1 cellular context compared by ENCODE assay signal in the genomic region with DNA sequence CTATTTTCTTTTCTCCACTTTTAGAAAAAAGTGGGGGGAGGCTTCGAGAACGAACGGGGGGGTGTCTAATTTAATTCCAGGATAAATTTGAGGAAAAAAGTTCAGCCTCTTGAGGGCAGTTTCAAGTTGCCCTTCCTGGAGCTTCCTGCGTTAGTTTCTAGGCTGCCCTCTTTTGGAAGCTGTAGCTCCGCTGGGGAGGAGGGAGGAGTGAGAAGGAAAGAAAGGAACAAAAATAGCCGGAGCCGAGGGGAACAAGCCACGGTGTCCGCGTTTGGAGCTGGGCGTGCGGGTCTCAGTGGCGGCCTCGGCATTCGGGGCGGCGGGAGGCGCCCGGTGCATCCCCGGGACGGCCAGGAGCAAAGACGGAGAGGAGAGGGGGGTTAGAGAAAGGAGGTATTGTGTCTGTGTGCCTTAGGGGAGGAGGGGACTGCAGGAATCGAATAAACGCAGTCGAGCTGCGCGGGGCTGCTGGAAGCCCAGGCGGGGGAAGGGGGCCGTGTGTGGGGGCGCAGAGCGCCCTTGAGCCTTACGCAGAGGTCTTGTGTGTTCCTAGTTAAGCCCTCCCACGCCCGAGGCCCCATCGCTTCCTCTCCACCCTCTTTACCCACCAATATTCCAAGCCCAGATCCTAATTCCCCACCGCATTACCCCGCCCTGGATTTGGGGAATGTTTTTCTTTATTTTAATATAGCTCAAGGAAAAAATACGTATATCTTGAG.
TF ChIP-seq lines count a peak whose summit lies in the region.

No MANE protein-coding gene starts in this region.

TF ChIP-seq in K562, 482 proteins besides CTCF, POLR2A, EP300 and RAD21 (continued from another document and continues in another):
- TF ChIP-seq NELFE (IDR thresholded peaks at IDR 0.05; ENCODE audit: insufficient read depth, insufficient read length) (no peak), LEF1 (IDR thresholded peaks at IDR 0.05) (0 out of 2 replicates have a peak, but pooled peaks have one; percentile 29), SLC30A9 (CRISPR knock-in tag; IDR thresholded peaks at IDR 0.05) (no peak), RBM39 (optimal IDR thresholded peaks at IDR 0.05; ENCODE audit: low read depth, low read length) (no peak), PHF8 (IDR thresholded peaks at IDR 0.05; ENCODE audit: borderline replicate concordance, low read length) (peak; percentile 38; the same call in 1 of the 2 replicates), DACH1 (IDR thresholded peaks at IDR 0.05; ENCODE audit: partially characterized antibody) (peak; percentile 51), U2AF1 (optimal IDR thresholded peaks at IDR 0.05; ENCODE audit: low read depth, low read length) (no peak), HDAC2 (IDR thresholded peaks at IDR 0.05) (peak; percentile 66; the same call in 1 of the 2 replicates), HMGN3 (IDR thresholded peaks at IDR 0.05; ENCODE audit: borderline replicate concordance, extremely low read depth, insufficient read length, low read depth, low read length) (peak; percentile 92), ZKSCAN8 (CRISPR knock-in tag; IDR thresholded peaks at IDR 0.05) (no peak), BACH1 (tag; IDR thresholded peaks at IDR 0.05) (no peak), NR1H2 (CRISPR knock-in tag; IDR thresholded peaks at IDR 0.05) (no peak), GABPA (tag; conservative IDR thresholded peaks at IDR 0.05; ENCODE audit: low read depth) (no peak), KLF1 (tag; IDR thresholded peaks at IDR 0.05) (no peak), HDAC1 (IDR thresholded peaks at IDR 0.05) (peak in 1 of 2 experiments; percentile 67; a peak in 1 of 4 replicates), SMC3 (conservative IDR thresholded peaks at IDR 0.05; ENCODE audit: insufficient read depth, low read depth, low read length) (no peak), PYGO2 (tag; IDR thresholded peaks at IDR 0.05) (no peak), YBX1 (IDR thresholded peaks at IDR 0.05) (no peak), RBM25 (IDR thresholded peaks at IDR 0.05; ENCODE audit: low read depth, low read length, severe bottlenecking) (peak; percentile 95), MEIS2 (IDR thresholded peaks at IDR 0.05; ENCODE audit: partially characterized antibody) (no peak), HDAC3 (IDR thresholded peaks at IDR 0.05; ENCODE audit: borderline replicate concordance, partially characterized antibody) (no peak), BDP1 (IDR thresholded peaks at IDR 0.05; ENCODE audit: insufficient read depth, insufficient read length) (no peak), MCM5 (IDR thresholded peaks at IDR 0.05; ENCODE audit: low read depth) (no peak)
- TF ChIP-seq, protein P1, sequence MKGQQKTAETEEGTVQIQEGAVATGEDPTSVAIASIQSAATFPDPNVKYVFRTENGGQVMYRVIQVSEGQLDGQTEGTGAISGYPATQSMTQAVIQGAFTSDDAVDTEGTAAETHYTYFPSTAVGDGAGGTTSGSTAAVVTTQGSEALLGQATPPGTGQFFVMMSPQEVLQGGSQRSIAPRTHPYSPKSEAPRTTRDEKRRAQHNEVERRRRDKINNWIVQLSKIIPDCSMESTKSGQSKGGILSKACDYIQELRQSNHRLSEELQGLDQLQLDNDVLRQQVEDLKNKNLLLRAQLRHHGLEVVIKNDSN (CRISPR knock-in tag; IDR thresholded peaks at IDR 0.05): no peak
- TF ChIP-seq, protein P2, sequence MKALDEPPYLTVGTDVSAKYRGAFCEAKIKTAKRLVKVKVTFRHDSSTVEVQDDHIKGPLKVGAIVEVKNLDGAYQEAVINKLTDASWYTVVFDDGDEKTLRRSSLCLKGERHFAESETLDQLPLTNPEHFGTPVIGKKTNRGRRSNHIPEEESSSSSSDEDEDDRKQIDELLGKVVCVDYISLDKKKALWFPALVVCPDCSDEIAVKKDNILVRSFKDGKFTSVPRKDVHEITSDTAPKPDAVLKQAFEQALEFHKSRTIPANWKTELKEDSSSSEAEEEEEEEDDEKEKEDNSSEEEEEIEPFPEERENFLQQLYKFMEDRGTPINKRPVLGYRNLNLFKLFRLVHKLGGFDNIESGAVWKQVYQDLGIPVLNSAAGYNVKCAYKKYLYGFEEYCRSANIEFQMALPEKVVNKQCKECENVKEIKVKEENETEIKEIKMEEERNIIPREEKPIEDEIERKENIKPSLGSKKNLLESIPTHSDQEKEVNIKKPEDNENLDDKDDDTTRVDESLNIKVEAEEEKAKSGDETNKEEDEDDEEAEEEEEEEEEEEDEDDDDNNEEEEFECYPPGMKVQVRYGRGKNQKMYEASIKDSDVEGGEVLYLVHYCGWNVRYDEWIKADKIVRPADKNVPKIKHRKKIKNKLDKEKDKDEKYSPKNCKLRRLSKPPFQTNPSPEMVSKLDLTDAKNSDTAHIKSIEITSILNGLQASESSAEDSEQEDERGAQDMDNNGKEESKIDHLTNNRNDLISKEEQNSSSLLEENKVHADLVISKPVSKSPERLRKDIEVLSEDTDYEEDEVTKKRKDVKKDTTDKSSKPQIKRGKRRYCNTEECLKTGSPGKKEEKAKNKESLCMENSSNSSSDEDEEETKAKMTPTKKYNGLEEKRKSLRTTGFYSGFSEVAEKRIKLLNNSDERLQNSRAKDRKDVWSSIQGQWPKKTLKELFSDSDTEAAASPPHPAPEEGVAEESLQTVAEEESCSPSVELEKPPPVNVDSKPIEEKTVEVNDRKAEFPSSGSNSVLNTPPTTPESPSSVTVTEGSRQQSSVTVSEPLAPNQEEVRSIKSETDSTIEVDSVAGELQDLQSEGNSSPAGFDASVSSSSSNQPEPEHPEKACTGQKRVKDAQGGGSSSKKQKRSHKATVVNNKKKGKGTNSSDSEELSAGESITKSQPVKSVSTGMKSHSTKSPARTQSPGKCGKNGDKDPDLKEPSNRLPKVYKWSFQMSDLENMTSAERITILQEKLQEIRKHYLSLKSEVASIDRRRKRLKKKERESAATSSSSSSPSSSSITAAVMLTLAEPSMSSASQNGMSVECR (CRISPR knock-in tag; IDR thresholded peaks at IDR 0.05): peak; percentile 13
- TF ChIP-seq, protein P3, sequence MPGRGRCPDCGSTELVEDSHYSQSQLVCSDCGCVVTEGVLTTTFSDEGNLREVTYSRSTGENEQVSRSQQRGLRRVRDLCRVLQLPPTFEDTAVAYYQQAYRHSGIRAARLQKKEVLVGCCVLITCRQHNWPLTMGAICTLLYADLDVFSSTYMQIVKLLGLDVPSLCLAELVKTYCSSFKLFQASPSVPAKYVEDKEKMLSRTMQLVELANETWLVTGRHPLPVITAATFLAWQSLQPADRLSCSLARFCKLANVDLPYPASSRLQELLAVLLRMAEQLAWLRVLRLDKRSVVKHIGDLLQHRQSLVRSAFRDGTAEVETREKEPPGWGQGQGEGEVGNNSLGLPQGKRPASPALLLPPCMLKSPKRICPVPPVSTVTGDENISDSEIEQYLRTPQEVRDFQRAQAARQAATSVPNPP (IDR thresholded peaks at IDR 0.05; ENCODE audit: borderline replicate concordance, insufficient read depth, insufficient read length): no peak
- TF ChIP-seq, protein P4, sequence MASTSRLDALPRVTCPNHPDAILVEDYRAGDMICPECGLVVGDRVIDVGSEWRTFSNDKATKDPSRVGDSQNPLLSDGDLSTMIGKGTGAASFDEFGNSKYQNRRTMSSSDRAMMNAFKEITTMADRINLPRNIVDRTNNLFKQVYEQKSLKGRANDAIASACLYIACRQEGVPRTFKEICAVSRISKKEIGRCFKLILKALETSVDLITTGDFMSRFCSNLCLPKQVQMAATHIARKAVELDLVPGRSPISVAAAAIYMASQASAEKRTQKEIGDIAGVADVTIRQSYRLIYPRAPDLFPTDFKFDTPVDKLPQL (IDR thresholded peaks at IDR 0.05; ENCODE audit: extremely low read depth, insufficient read length): no peak
- TF ChIP-seq, protein P5, sequence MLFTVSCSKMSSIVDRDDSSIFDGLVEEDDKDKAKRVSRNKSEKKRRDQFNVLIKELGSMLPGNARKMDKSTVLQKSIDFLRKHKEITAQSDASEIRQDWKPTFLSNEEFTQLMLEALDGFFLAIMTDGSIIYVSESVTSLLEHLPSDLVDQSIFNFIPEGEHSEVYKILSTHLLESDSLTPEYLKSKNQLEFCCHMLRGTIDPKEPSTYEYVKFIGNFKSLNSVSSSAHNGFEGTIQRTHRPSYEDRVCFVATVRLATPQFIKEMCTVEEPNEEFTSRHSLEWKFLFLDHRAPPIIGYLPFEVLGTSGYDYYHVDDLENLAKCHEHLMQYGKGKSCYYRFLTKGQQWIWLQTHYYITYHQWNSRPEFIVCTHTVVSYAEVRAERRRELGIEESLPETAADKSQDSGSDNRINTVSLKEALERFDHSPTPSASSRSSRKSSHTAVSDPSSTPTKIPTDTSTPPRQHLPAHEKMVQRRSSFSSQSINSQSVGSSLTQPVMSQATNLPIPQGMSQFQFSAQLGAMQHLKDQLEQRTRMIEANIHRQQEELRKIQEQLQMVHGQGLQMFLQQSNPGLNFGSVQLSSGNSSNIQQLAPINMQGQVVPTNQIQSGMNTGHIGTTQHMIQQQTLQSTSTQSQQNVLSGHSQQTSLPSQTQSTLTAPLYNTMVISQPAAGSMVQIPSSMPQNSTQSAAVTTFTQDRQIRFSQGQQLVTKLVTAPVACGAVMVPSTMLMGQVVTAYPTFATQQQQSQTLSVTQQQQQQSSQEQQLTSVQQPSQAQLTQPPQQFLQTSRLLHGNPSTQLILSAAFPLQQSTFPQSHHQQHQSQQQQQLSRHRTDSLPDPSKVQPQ (CRISPR knock-in tag; IDR thresholded peaks at IDR 0.05; ENCODE audit: borderline replicate concordance): no peak
- TF ChIP-seq, protein P6, sequence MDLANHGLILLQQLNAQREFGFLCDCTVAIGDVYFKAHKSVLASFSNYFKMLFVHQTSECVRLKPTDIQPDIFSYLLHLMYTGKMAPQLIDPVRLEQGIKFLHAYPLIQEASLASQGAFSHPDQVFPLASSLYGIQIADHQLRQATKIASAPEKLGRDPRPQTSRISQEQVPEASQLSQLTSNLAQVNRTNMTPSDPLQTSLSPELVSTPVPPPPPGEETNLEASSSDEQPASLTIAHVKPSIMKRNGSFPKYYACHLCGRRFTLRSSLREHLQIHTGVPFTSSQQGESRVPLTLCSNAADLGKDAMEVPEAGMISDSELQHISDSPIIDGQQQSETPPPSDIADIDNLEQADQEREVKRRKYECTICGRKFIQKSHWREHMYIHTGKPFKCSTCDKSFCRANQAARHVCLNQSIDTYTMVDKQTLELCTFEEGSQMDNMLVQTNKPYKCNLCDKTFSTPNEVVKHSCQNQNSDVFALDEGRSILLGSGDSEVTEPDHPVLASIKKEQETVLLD (IDR thresholded peaks at IDR 0.05): peak; percentile 61; the same call in 1 of the 2 replicates
- TF ChIP-seq, protein P7, sequence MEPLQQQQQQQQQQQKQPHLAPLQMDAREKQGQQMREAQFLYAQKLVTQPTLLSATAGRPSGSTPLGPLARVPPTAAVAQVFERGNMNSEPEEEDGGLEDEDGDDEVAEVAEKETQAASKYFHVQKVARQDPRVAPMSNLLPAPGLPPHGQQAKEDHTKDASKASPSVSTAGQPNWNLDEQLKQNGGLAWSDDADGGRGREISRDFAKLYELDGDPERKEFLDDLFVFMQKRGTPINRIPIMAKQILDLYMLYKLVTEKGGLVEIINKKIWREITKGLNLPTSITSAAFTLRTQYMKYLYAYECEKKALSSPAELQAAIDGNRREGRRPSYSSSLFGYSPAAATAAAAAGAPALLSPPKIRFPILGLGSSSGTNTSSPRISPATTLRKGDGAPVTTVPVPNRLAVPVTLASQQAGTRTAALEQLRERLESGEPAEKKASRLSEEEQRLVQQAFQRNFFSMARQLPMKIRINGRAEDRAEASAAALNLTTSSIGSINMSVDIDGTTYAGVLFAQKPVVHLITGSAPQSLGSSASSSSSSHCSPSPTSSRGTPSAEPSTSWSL (CRISPR knock-in tag; IDR thresholded peaks at IDR 0.05; ENCODE audit: borderline replicate concordance): no peak
- TF ChIP-seq, protein P8, sequence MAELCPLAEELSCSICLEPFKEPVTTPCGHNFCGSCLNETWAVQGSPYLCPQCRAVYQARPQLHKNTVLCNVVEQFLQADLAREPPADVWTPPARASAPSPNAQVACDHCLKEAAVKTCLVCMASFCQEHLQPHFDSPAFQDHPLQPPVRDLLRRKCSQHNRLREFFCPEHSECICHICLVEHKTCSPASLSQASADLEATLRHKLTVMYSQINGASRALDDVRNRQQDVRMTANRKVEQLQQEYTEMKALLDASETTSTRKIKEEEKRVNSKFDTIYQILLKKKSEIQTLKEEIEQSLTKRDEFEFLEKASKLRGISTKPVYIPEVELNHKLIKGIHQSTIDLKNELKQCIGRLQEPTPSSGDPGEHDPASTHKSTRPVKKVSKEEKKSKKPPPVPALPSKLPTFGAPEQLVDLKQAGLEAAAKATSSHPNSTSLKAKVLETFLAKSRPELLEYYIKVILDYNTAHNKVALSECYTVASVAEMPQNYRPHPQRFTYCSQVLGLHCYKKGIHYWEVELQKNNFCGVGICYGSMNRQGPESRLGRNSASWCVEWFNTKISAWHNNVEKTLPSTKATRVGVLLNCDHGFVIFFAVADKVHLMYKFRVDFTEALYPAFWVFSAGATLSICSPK (IDR thresholded peaks at IDR 0.05; ENCODE audit: borderline replicate concordance): no peak
- TF ChIP-seq, protein P9, sequence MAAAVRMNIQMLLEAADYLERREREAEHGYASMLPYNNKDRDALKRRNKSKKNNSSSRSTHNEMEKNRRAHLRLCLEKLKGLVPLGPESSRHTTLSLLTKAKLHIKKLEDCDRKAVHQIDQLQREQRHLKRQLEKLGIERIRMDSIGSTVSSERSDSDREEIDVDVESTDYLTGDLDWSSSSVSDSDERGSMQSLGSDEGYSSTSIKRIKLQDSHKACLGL (CRISPR knock-in tag; IDR thresholded peaks at IDR 0.05; ENCODE audit: borderline replicate concordance, poor library complexity, severe bottlenecking): no peak
- TF ChIP-seq, protein P10, sequence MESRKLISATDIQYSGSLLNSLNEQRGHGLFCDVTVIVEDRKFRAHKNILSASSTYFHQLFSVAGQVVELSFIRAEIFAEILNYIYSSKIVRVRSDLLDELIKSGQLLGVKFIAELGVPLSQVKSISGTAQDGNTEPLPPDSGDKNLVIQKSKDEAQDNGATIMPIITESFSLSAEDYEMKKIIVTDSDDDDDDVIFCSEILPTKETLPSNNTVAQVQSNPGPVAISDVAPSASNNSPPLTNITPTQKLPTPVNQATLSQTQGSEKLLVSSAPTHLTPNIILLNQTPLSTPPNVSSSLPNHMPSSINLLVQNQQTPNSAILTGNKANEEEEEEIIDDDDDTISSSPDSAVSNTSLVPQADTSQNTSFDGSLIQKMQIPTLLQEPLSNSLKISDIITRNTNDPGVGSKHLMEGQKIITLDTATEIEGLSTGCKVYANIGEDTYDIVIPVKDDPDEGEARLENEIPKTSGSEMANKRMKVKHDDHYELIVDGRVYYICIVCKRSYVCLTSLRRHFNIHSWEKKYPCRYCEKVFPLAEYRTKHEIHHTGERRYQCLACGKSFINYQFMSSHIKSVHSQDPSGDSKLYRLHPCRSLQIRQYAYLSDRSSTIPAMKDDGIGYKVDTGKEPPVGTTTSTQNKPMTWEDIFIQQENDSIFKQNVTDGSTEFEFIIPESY (CRISPR knock-in tag; IDR thresholded peaks at IDR 0.05): 0 out of 2 replicates have a peak, but pooled peaks have one; percentile 38
